Comparison of ENCODE assay signal across 22 cellular contexts in the genomic region with DNA sequence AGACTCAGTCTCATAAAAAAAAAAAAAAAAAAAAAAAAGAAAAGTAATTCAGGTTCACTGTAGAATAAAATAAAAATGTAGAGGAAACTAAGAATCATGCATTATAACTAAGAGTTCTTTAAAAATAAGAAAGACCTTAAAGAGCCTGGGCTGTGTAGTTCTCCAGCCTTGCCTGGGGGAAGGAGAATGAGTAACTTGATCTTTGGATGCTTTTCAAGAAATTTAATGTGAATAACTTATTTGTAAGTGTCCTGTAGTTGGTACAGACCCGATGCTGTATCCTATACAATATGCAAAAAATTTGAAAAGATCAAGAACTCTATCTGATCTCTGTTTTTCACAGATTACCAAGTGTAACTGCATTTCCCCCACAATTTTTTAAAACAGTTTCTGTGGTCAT.
A peak's percentile ranks its signal among the peaks of the same experiment; 100 is the strongest.
DNase-seq lines count a peak whose midpoint lies in the region; ATAC-seq and TF ChIP-seq lines count a peak whose summit lies in the region.
"Had no signal": no experiment of that assay in that cellular context is flagged by ENCODE, and none has a peak within 500 bp of the region (broad histone marks: within the 10 kb centered on the region; RNA-seq: fewer than 3 reads in every experiment).

No MANE protein-coding gene starts in this region.

- no peak overlapping the region for H3K27ac ChIP-seq in breast epithelium
- no peak overlapping the region for H3K27ac ChIP-seq in foreskin keratinocyte
- H3K27ac ChIP-seq: gastroesophageal sphincter had no signal

- intact Hi-C loops in MCF 10A (cut with micrococcal nuclease) = no loop called here
- intact Hi-C loops in breast epithelium (cut with DNase I; ENCODE audit: low total_unique reads) = no loop called here

- H3K36me3 Mint-ChIP-seq in MCF 10A (ENCODE audit: insufficient read depth, unreplicated experiment) = peaks cover 4% of the 10 kb centered on the region
- H3K36me3 Mint-ChIP-seq: activated naive CD4-positive, alpha-beta T cell treated with anti-CD3 and anti-CD28 coated beads, Interleukin-2, amount 10 ng/mL, durations not matched to agents 7 days and 5 days; CD14-positive monocyte; IgD-negative memory B cell had no signal

- POLR2A ChIA-PET in MCF 10A (lab: Yijun Ruan, JAX) = no interaction called here

- ATAC-seq in foreskin keratinocyte = peak; percentile 19
- no peak for ATAC-seq in GM18868 (IDR thresholded peaks at IDR 0.05; ENCODE audit: unreplicated experiment)
- ATAC-seq: gastroesophageal sphincter had no signal

- no peaks in the 10 kb centered on the region for H3K27me3 Mint-ChIP-seq in MCF 10A (ENCODE audit: insufficient read depth, unreplicated experiment)
- H3K27me3 Mint-ChIP-seq: activated naive CD4-positive, alpha-beta T cell treated with anti-CD3 and anti-CD28 coated beads, Interleukin-2, amount 10 ng/mL, durations not matched to agents 7 days and 5 days; activated T-cell treated with anti-CD3 and anti-CD28 coated beads, Interleukin-2, amount 50 U/mL, for 24 hours; IgD-negative memory B cell; stimulated activated naive CD8-positive, alpha-beta T cell treated with anti-CD3 and anti-CD28 coated beads, Interleukin-15, Interleukin-2, amounts not matched to agents 100 ng/mL and 50 ng/mL, for 24 hours had no signal

- H3K4me3 ChIP-seq in breast epithelium (no peak overlapping the region), adipocyte (ENCODE audit: low read length) (no peak overlapping the region)
- H3K4me3 ChIP-seq: ascending aorta, gastroesophageal sphincter, transverse colon had no signal

- TF ChIP-seq POLR2A in breast epithelium (IDR thresholded peaks at IDR 0.05) = no peak

- H3K27ac Mint-ChIP-seq in MCF 10A (ENCODE audit: low read depth, unreplicated experiment) = no peak overlapping the region
- H3K27ac Mint-ChIP-seq: activated naive CD4-positive, alpha-beta T cell treated with anti-CD3 and anti-CD28 coated beads, Interleukin-2, amount 10 ng/mL, durations not matched to agents 7 days and 5 days; activated T-cell treated with anti-CD3 and anti-CD28 coated beads, Interleukin-2, amount 50 U/mL, for 24 hours; CD14-positive monocyte; IgD-negative memory B cell; stimulated activated naive CD8-positive, alpha-beta T cell treated with anti-CD3 and anti-CD28 coated beads, Interleukin-15, Interleukin-2, amounts not matched to agents 100 ng/mL and 50 ng/mL, for 24 hours had no signal

- no peak for TF ChIP-seq CTCF in MCF 10A (IDR thresholded peaks at IDR 0.05; ENCODE audit: unreplicated experiment)
- no peak for TF ChIP-seq CTCF in breast epithelium (IDR thresholded peaks at IDR 0.05)
- TF ChIP-seq CTCF in foreskin keratinocyte (conservative IDR thresholded peaks at IDR 0.05) = no peak

- no peak overlapping the region for H3K4me3 Mint-ChIP-seq in MCF 10A (ENCODE audit: unreplicated experiment)
- H3K4me3 Mint-ChIP-seq: activated naive CD4-positive, alpha-beta T cell treated with anti-CD3 and anti-CD28 coated beads, Interleukin-2, amount 10 ng/mL, durations not matched to agents 7 days and 5 days; activated T-cell treated with anti-CD3 and anti-CD28 coated beads, Interleukin-2, amount 50 U/mL, for 24 hours; CD14-positive monocyte; IgD-negative memory B cell; nephron; stimulated activated naive CD8-positive, alpha-beta T cell treated with anti-CD3 and anti-CD28 coated beads, Interleukin-15, Interleukin-2, amounts not matched to agents 100 ng/mL and 50 ng/mL, for 24 hours had no signal

- peak; percentile 66 for DNase-seq in MCF 10A (ENCODE audit: unreplicated experiment)
- DNase-seq in breast epithelium (ENCODE audit: low spot score in 2 of 2) = no peak
- peak; percentile 73 for DNase-seq in adipocyte (ENCODE audit: low read depth)
- DNase-seq in foreskin keratinocyte = peak in 1 of 2 donors; percentile 44
- no peak for DNase-seq in activated T-cell treated with anti-CD3 and anti-CD28 coated beads, Interleukin-2, amount 50 U/mL, for 1 hour
- no peak for DNase-seq in activated CD4-positive, CD25-positive, alpha-beta regulatory T cell (lab: John Stamatoyannopoulos, UW)
- no peak for DNase-seq in DMS53 treated with DMSO at 0.1 percent for 48 hours (lab: John Stamatoyannopoulos, UW; ENCODE audit: unreplicated experiment)
- DNase-seq: 8988T; activated CD4-positive, alpha-beta T cell treated with anti-CD3 and anti-CD28 coated beads, Interleukin-2, amount 50 U/mL, for 4 hours; activated naive CD4-positive, alpha-beta T cell treated with anti-CD3 and anti-CD28 coated beads, Interleukin-2, amount 10 ng/mL, durations not matched to agents 7 days and 5 days; activated T-cell treated with anti-CD3 and anti-CD28 coated beads, Interleukin-2, amount 50 U/mL, for 24 hours; midbrain; NCI-H1694; NK-92 treated with Interleukin-12 subunit alpha and Interleukin-12 subunit beta, amount 100 ng/mL, for 24 hours; transverse colon had no signal

- CTCF ChIA-PET in MCF 10A (lab: Yijun Ruan, JAX) = no interaction called here

- no peaks in the 10 kb centered on the region for H3K9me3 ChIP-seq in breast epithelium
- H3K9me3 ChIP-seq in adipocyte (ENCODE audit: control insufficient read depth, low read length) = peaks cover 3% of the 10 kb centered on the region
- H3K9me3 ChIP-seq: ascending aorta, transverse colon had no signal

- no peaks in the 10 kb centered on the region for H3K9me3 Mint-ChIP-seq in MCF 10A (ENCODE audit: unreplicated experiment)
- H3K9me3 Mint-ChIP-seq: activated naive CD4-positive, alpha-beta T cell treated with anti-CD3 and anti-CD28 coated beads, Interleukin-2, amount 10 ng/mL, durations not matched to agents 7 days and 5 days; nephron; stimulated activated naive CD8-positive, alpha-beta T cell treated with anti-CD3 and anti-CD28 coated beads, Interleukin-15, Interleukin-2, amounts not matched to agents 100 ng/mL and 50 ng/mL, for 24 hours had no signal

- peaks cover 0 to 7% of the 10 kb centered on the region in 2 donors for H3K4me1 ChIP-seq in breast epithelium
- H3K4me1 ChIP-seq in adipocyte (ENCODE audit: control insufficient read depth, insufficient read depth, low read length) = peaks cover 19% of the 10 kb centered on the region
- peaks cover 17% of the 10 kb centered on the region for H3K4me1 ChIP-seq in foreskin keratinocyte

- H3K27me3 ChIP-seq in breast epithelium (no peaks in the 10 kb centered on the region), adipocyte (replicated peaks; ENCODE audit: control insufficient read depth, insufficient read depth, low read length) (no peaks in the 10 kb centered on the region), foreskin keratinocyte (no peaks in the 10 kb centered on the region)
- H3K27me3 ChIP-seq: ascending aorta, gastroesophageal sphincter, transverse colon had no signal

- H3K9ac ChIP-seq in adipocyte (ENCODE audit: low read length) = peak overlapping the region; percentile 46

- H3K4me1 Mint-ChIP-seq in MCF 10A (ENCODE audit: insufficient read depth, unreplicated experiment) = peaks cover 23% of the 10 kb centered on the region
- H3K4me1 Mint-ChIP-seq: activated naive CD4-positive, alpha-beta T cell treated with anti-CD3 and anti-CD28 coated beads, Interleukin-2, amount 10 ng/mL, durations not matched to agents 7 days and 5 days; CD14-positive monocyte had no signal

- BruUV-seq in MCF 10A (replicated peaks; lab: Mats Ljungman, UMichigan) = no TSS peak

- H3K36me3 ChIP-seq in breast epithelium (no peaks in the 10 kb centered on the region), adipocyte (ENCODE audit: control insufficient read depth, insufficient read depth, low read length, severe bottlenecking) (no peaks in the 10 kb centered on the region)
- H3K36me3 ChIP-seq: transverse colon had no signal

Comparison
In these comparisons a context has a peak if more than half of its experiments do, and no peak if none do; other contexts are left out.
1. DNase-seq: peak in MCF 10A (single experiment) and adipocyte (single experiment); none in breast epithelium (0 of 2), activated T-cell treated with anti-CD3 and anti-CD28 coated beads, Interleukin-2, amount 50 U/mL, for 1 hour (single experiment), activated CD4-positive, CD25-positive, alpha-beta regulatory T cell (0 of 4) and DMS53 treated with DMSO at 0.1 percent for 48 hours (single experiment).